Comparison of ENCODE assay signal across 8 cellular contexts in genomic region chr22:29689872-29690213, GRCh38. TPM values are rescaled to one million over a fixed set of nuclear protein-coding genes. Genes with fewer than 3 reads are reported as not detected.
A peak's percentile ranks its signal among the peaks of the same experiment; 100 is the strongest.
DNase-seq lines count a peak whose midpoint lies in the region; ATAC-seq and TF ChIP-seq lines count a peak whose summit lies in the region.

No MANE protein-coding gene starts in this region.

- H3K4me1 Mint-ChIP-seq in CD4-positive, CD25-positive, alpha-beta regulatory T cell = peaks cover 0 to 6% (median 4%) of the 10 kb centered on the region in 4 donors

- H3K4me3 ChIP-seq in CD4-positive, CD25-positive, alpha-beta regulatory T cell (ENCODE audit: low read depth, low read length) = no peak overlapping the region
- no peak overlapping the region for H3K4me3 ChIP-seq in HUES48 (ENCODE audit: low read depth, low read length)
- H3K4me3 ChIP-seq in breast epithelium = no peak overlapping the region

- no peaks in the 10 kb centered on the region for H3K9me3 ChIP-seq in CD4-positive, CD25-positive, alpha-beta regulatory T cell (ENCODE audit: control insufficient read depth in 2 of 2, low read length in 2 of 2)
- H3K9me3 ChIP-seq in HUES48 (ENCODE audit: control insufficient read depth, insufficient read depth, low read length) (no peaks in the 10 kb centered on the region), breast epithelium (no peaks in the 10 kb centered on the region)

- DNase-seq in CD4-positive, CD25-positive, alpha-beta regulatory T cell = peak in 2 of 3 donors; percentile 20 to 68
- DNase-seq in SKM-1 treated with dmso at 0.1 percent for 144 hours (lab: John Stamatoyannopoulos, UW; ENCODE audit: unreplicated experiment) (peak; percentile 20), breast epithelium (ENCODE audit: low spot score in 2 of 2) (no peak), left lobe of liver (ENCODE audit: low spot score) (peak; percentile 60), SW480 (ENCODE audit: low spot score) (no peak)
- peak; percentile 11 to 35 (median 24) for DNase-seq in stimulated activated CD4-positive, alpha-beta T cell treated with anti-CD3 and anti-CD28 coated beads, TNF-alpha, amount 100 ng/mL, for 48 hours (ENCODE audit: low read depth in 3 of 3)

- H3K9ac ChIP-seq in HUES48 (ENCODE audit: low read depth, low read length) = no peak overlapping the region

- ATAC-seq in CD4-positive, CD25-positive, alpha-beta regulatory T cell (ENCODE audit: low read depth in 2 of 2) = peak in 1 of 2 donors; percentile 58
- ATAC-seq in left lobe of liver (peak; percentile 86), GM21786 (IDR thresholded peaks at IDR 0.05; ENCODE audit: unreplicated experiment) (no peak)

- no peak for TF ChIP-seq POLR2A in breast epithelium (IDR thresholded peaks at IDR 0.05)

- H3K27me3 Mint-ChIP-seq in CD4-positive, CD25-positive, alpha-beta regulatory T cell = no peaks in the 10 kb centered on the region

- H3K9me3 Mint-ChIP-seq in CD4-positive, CD25-positive, alpha-beta regulatory T cell = no peaks in the 10 kb centered on the region

- intact Hi-C loops in breast epithelium (cut with DNase I; ENCODE audit: low total_unique reads) = no loop called here

- no peak overlapping the region for H3K27ac ChIP-seq in CD4-positive, CD25-positive, alpha-beta regulatory T cell (ENCODE audit: insufficient read depth, low read length, poor library complexity, severe bottlenecking)
- H3K27ac ChIP-seq in HUES48 (ENCODE audit: low read depth, low read length) (peak overlapping the region; percentile 6), breast epithelium (no peak overlapping the region)

- no peak overlapping the region for H3K4me3 Mint-ChIP-seq in CD4-positive, CD25-positive, alpha-beta regulatory T cell

- H3K36me3 ChIP-seq in CD4-positive, CD25-positive, alpha-beta regulatory T cell (ENCODE audit: control insufficient read depth, insufficient read depth, low read length) = peaks cover 39% of the 10 kb centered on the region
- H3K36me3 ChIP-seq in HUES48 (ENCODE audit: control insufficient read depth, insufficient read depth, low read length) (peaks cover 10% of the 10 kb centered on the region; the same call in 1 of the 2 replicates), breast epithelium (no peaks in the 10 kb centered on the region)

- TF ChIP-seq CTCF in breast epithelium (IDR thresholded peaks at IDR 0.05) = peak in 2 of 3 donors; percentile 56 to 57

- H3K27ac Mint-ChIP-seq in CD4-positive, CD25-positive, alpha-beta regulatory T cell = peak overlapping the region; percentile 2 to 70 (median 16)

- H3K4me1 ChIP-seq in CD4-positive, CD25-positive, alpha-beta regulatory T cell (ENCODE audit: control insufficient read depth, insufficient read depth, low read length, poor library complexity, severe bottlenecking) = no peaks in the 10 kb centered on the region
- H3K4me1 ChIP-seq in HUES48 (ENCODE audit: control insufficient read depth, insufficient read depth, low read length) (peaks cover 47% of the 10 kb centered on the region), breast epithelium (peaks cover 0 to 14% of the 10 kb centered on the region in 2 donors)

- H3K36me3 Mint-ChIP-seq in CD4-positive, CD25-positive, alpha-beta regulatory T cell = peaks cover 13% of the 10 kb centered on the region

- no peaks in the 10 kb centered on the region for H3K27me3 ChIP-seq in CD4-positive, CD25-positive, alpha-beta regulatory T cell (ENCODE audit: control insufficient read depth, insufficient read depth, low read length)
- H3K27me3 ChIP-seq in HUES48 (ENCODE audit: control insufficient read depth, insufficient read depth, low read length) (no peaks in the 10 kb centered on the region), breast epithelium (no peaks in the 10 kb centered on the region)

RNA-seq across cellular contexts. Expression of gene CABP7, which starts 30.0 kb away (rescaled TPM):
- total RNA-seq in CD4-positive, CD25-positive, alpha-beta regulatory T cell = 0.35 TPM
- under 1 TPM; 0.11 to 0.23 (median 0.16) TPM for polyA plus RNA-seq in CD4-positive, CD25-positive, alpha-beta regulatory T cell
- total RNA-seq in breast epithelium (not detected), left lobe of liver (not detected)

Comparison
In these comparisons a context has a peak if more than half of its experiments do, and no peak if none do; other contexts are left out.
1. DNase-seq: peak in CD4-positive, CD25-positive, alpha-beta regulatory T cell (2 of 3), SKM-1 treated with dmso at 0.1 percent for 144 hours (single experiment), left lobe of liver (single experiment) and stimulated activated CD4-positive, alpha-beta T cell treated with anti-CD3 and anti-CD28 coated beads, TNF-alpha, amount 100 ng/mL, for 48 hours (3 of 3); none in breast epithelium (0 of 2) and SW480 (single experiment).